30 cellular contexts compared by ENCODE assay signal in genomic region chrY:12752856-12753255, GRCh38. TPM values are rescaled to one million over a fixed set of nuclear protein-coding genes. Genes with fewer than 3 reads are reported as not detected.
"Had no signal": no experiment of that assay in that cellular context is flagged by ENCODE, and none has a peak within 500 bp of the region (broad histone marks: within the 10 kb centered on the region; RNA-seq: fewer than 3 reads in every experiment).

No MANE protein-coding gene starts in this region.

- H3K9ac ChIP-seq: KMS-11, SK-N-SH had no signal

- H3K4me1 ChIP-seq: breast epithelium had no signal

- DNase-seq: activated CD4-positive, alpha-beta memory T cell treated with anti-CD3 and anti-CD28 coated beads, Interleukin-2, amount 10 ng/mL, durations not matched to agents 7 days and 5 days; activated CD4-positive, alpha-beta T cell treated with anti-CD3 and anti-CD28 coated beads for 4 hours; activated CD8-positive, alpha-beta memory T cell treated with anti-CD3 and anti-CD28 coated beads for 24 hours; activated CD8-positive, alpha-beta memory T cell treated with anti-CD3 and anti-CD28 coated beads, Interleukin-2, amount 10 ng/mL, durations not matched to agents 7 days and 5 days; activated CD8-positive, alpha-beta memory T cell treated with anti-CD3 and anti-CD28 coated beads, Interleukin-2, amount 50 U/mL, for 48 hours; activated effector memory CD4-positive, alpha-beta T cell treated with Interleukin-2 at 50 U/mL for 16 hours; activated naive CD4-positive, alpha-beta T cell treated with anti-CD3 and anti-CD28 coated beads, Interleukin-2, amount 10 ng/mL, durations not matched to agents 7 days and 5 days; activated naive CD8-positive, alpha-beta T cell treated with anti-CD3 and anti-CD28 coated beads, Interleukin-2, amount 50 U/mL, for 24 hours; activated T-cell treated with anti-CD3 and anti-CD28 coated beads, Interleukin-2, amount 50 U/mL, for 48 hours; aorta; caudate nucleus; cerebellar nuclear complex; MM.1S; MV-4-11; NCI-H1092; NCI-H1436 treated with DMSO at 0.1 percent for 48 hours; NCI-H1694 treated with DMSO at 0.1 percent for 48 hours; NCI-H2029 treated with DMSO at 0.1 percent for 48 hours; NCI-H226; NCI-H524 treated with DMSO at 0.1 percent for 48 hours; SHP77 treated with DMSO at 0.1 percent for 48 hours; SK-N-SH had no signal

- H3K36me3 ChIP-seq: breast epithelium had no signal

- FAIRE-seq: TTC549 had no signal

- H3K27me3 ChIP-seq: breast epithelium, SJSA1 had no signal

- H3K27ac ChIP-seq: breast epithelium, KMS-11, SJSA1 had no signal

- H3K9me3 ChIP-seq: breast epithelium, SJSA1, SK-N-SH had no signal

- H3K4me1 Mint-ChIP-seq: activated naive CD4-positive, alpha-beta T cell treated with anti-CD3 and anti-CD28 coated beads, Interleukin-2, amount 10 ng/mL, durations not matched to agents 7 days and 5 days had no signal

- H3K4me2 ChIP-seq: KMS-11, SK-N-SH had no signal

- H3K27ac Mint-ChIP-seq: activated CD4-positive, alpha-beta memory T cell treated with anti-CD3 and anti-CD28 coated beads, Interleukin-2, amount 10 ng/mL, durations not matched to agents 7 days and 5 days; activated CD8-positive, alpha-beta memory T cell treated with anti-CD3 and anti-CD28 coated beads, Interleukin-2, amount 10 ng/mL, durations not matched to agents 7 days and 5 days; activated naive CD4-positive, alpha-beta T cell treated with anti-CD3 and anti-CD28 coated beads, Interleukin-2, amount 10 ng/mL, durations not matched to agents 7 days and 5 days; activated naive CD8-positive, alpha-beta T cell; activated naive CD8-positive, alpha-beta T cell treated with anti-CD3 and anti-CD28 coated beads, Interleukin-2, amount 50 U/mL, for 24 hours; T-helper 1 cell treated with Interleukin-12 subunit alpha and Interleukin-12 subunit beta and Interleukin-4 antibody, amounts not matched to agents 30 μg/mL and 1 μg/mL, for 36 hours; T-helper 2 cell treated with Interferon-gamma antibody and Interleukin-4, amounts not matched to agents 5 μg/mL and 100 μg/mL, for 36 hours had no signal

- H3K9me3 Mint-ChIP-seq: activated CD4-positive, alpha-beta memory T cell treated with anti-CD3 and anti-CD28 coated beads, Interleukin-2, amount 10 ng/mL, durations not matched to agents 7 days and 5 days; activated naive CD4-positive, alpha-beta T cell treated with anti-CD3 and anti-CD28 coated beads, Interleukin-2, amount 10 ng/mL, durations not matched to agents 7 days and 5 days; T-helper 1 cell treated with Interleukin-12 subunit alpha and Interleukin-12 subunit beta and Interleukin-4 antibody, amounts not matched to agents 30 μg/mL and 1 μg/mL, for 36 hours; T-helper 2 cell treated with Interferon-gamma antibody and Interleukin-4, amounts not matched to agents 5 μg/mL and 100 μg/mL, for 36 hours had no signal

- H3K27me3 Mint-ChIP-seq: activated CD4-positive, alpha-beta memory T cell treated with anti-CD3 and anti-CD28 coated beads, Interleukin-2, amount 10 ng/mL, durations not matched to agents 7 days and 5 days; activated CD8-positive, alpha-beta memory T cell treated with anti-CD3 and anti-CD28 coated beads, Interleukin-2, amount 10 ng/mL, durations not matched to agents 7 days and 5 days; activated naive CD4-positive, alpha-beta T cell treated with anti-CD3 and anti-CD28 coated beads, Interleukin-2, amount 10 ng/mL, durations not matched to agents 7 days and 5 days; activated naive CD8-positive, alpha-beta T cell; activated naive CD8-positive, alpha-beta T cell treated with anti-CD3 and anti-CD28 coated beads, Interleukin-2, amount 50 U/mL, for 24 hours had no signal

- H3K4me3 ChIP-seq: breast epithelium, SJSA1 had no signal

- H3K4me3 Mint-ChIP-seq: activated CD4-positive, alpha-beta memory T cell treated with anti-CD3 and anti-CD28 coated beads, Interleukin-2, amount 10 ng/mL, durations not matched to agents 7 days and 5 days; activated CD8-positive, alpha-beta memory T cell treated with anti-CD3 and anti-CD28 coated beads, Interleukin-2, amount 10 ng/mL, durations not matched to agents 7 days and 5 days; activated naive CD4-positive, alpha-beta T cell treated with anti-CD3 and anti-CD28 coated beads, Interleukin-2, amount 10 ng/mL, durations not matched to agents 7 days and 5 days; activated naive CD8-positive, alpha-beta T cell; activated naive CD8-positive, alpha-beta T cell treated with anti-CD3 and anti-CD28 coated beads, Interleukin-2, amount 50 U/mL, for 24 hours; T-helper 1 cell treated with Interleukin-12 subunit alpha and Interleukin-12 subunit beta and Interleukin-4 antibody, amounts not matched to agents 30 μg/mL and 1 μg/mL, for 36 hours; T-helper 2 cell treated with Interferon-gamma antibody and Interleukin-4, amounts not matched to agents 5 μg/mL and 100 μg/mL, for 36 hours had no signal

RNA-seq across cellular contexts. Expression of gene USP9Y, which starts 51.8 kb away (rescaled TPM):
- total RNA-seq: aorta, RPMI7951 had no signal
- polyA plus RNA-seq: SK-N-SH had no signal
